ENCODE assay signal across 7 cellular contexts in genomic region chr7:98707076-98707475, GRCh38.
"Had no signal": no experiment of that assay in that cellular context is flagged by ENCODE, and none has a peak within 500 bp of the region (broad histone marks: within the 10 kb centered on the region; RNA-seq: fewer than 3 reads in every experiment).

No MANE protein-coding gene starts in this region.

- H3K4me2 ChIP-seq: KMS-11 had no signal

- FAIRE-seq: HepG2, HTR-8/SVneo had no signal

- H3K9ac ChIP-seq: KMS-11 had no signal

- DNase-seq: IMR-90, KBM-7, KG1 had no signal

- ATAC-seq: HepG2 had no signal

- H3K27ac ChIP-seq: HL-60, KMS-11 had no signal
